In genomic region chrX:41459714-41460113, GRCh38 we compare ENCODE assay signal across 2 cellular contexts.
TF ChIP-seq lines count a peak whose summit lies in the region.

No MANE protein-coding gene starts in this region.

TF ChIP-seq in A549, 52 proteins besides CTCF, POLR2A, EP300 and RAD21 (continued from another document):
- TF ChIP-seq, protein P1, sequence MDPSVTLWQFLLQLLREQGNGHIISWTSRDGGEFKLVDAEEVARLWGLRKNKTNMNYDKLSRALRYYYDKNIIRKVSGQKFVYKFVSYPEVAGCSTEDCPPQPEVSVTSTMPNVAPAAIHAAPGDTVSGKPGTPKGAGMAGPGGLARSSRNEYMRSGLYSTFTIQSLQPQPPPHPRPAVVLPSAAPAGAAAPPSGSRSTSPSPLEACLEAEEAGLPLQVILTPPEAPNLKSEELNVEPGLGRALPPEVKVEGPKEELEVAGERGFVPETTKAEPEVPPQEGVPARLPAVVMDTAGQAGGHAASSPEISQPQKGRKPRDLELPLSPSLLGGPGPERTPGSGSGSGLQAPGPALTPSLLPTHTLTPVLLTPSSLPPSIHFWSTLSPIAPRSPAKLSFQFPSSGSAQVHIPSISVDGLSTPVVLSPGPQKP (IDR thresholded peaks at IDR 0.05; ENCODE audit: low read depth, low read length), result no peak
- no peak for TF ChIP-seq ZFP36 (IDR thresholded peaks at IDR 0.05; ENCODE audit: borderline replicate concordance, partially characterized antibody)

TF ChIP-seq in IMR-90, 13 proteins besides CTCF, POLR2A, EP300 and RAD21 (continued from another document):
- TF ChIP-seq FOS (IDR thresholded peaks at IDR 0.05; ENCODE audit: low read depth, low read length) (no peak), BHLHE40 (IDR thresholded peaks at IDR 0.05; ENCODE audit: low read depth, low read length) (no peak), RCOR1 (IDR thresholded peaks at IDR 0.05; ENCODE audit: insufficient replicate concordance, low read length) (no peak), MAZ (IDR thresholded peaks at IDR 0.05; ENCODE audit: borderline replicate concordance, low read depth, low read length) (no peak)
- TF ChIP-seq, protein P1 (IDR thresholded peaks at IDR 0.05; ENCODE audit: borderline replicate concordance, low read depth, low read length), result no peak
TF ChIP-seq in IMR-90: peak in this region for 2.
